In genomic region chr15:88638626-88639372, GRCh38 we compare ENCODE assay signal across 1 cellular context.
TF ChIP-seq lines count a peak whose summit lies in the region.

TSS of gene ISG20 (plus strand) at chr15:88639016. CDS start at chr15:88639367, 351 bp downstream.

TF ChIP-seq in HepG2, 621 proteins besides CTCF, POLR2A, EP300 and RAD21 (continued from another document and continues in another):
- TF ChIP-seq, protein P1, sequence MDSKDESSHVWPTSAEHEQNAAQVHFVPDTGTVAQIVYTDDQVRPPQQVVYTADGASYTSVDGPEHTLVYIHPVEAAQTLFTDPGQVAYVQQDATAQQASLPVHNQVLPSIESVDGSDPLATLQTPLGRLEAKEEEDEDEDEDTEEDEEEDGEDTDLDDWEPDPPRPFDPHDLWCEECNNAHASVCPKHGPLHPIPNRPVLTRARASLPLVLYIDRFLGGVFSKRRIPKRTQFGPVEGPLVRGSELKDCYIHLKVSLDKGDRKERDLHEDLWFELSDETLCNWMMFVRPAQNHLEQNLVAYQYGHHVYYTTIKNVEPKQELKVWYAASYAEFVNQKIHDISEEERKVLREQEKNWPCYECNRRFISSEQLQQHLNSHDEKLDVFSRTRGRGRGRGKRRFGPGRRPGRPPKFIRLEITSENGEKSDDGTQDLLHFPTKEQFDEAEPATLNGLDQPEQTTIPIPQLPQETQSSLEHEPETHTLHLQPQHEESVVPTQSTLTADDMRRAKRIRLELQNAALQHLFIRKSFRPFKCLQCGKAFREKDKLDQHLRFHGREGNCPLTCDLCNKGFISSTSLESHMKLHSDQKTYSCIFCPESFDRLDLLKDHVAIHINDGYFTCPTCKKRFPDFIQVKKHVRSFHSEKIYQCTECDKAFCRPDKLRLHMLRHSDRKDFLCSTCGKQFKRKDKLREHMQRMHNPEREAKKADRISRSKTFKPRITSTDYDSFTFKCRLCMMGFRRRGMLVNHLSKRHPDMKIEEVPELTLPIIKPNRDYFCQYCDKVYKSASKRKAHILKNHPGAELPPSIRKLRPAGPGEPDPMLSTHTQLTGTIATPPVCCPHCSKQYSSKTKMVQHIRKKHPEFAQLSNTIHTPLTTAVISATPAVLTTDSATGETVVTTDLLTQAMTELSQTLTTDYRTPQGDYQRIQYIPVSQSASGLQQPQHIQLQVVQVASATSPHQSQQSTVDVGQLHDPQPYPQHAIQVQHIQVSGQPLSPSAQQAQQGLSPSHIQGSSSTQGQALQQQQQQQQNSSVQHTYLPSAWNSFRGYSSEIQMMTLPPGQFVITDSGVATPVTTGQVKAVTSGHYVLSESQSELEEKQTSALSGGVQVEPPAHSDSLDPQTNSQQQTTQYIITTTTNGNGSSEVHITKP (CRISPR knock-in tag; IDR thresholded peaks at IDR 0.05; ENCODE audit: low read depth), result peak; percentile 99
- TF ChIP-seq ZNF747 (CRISPR knock-in tag; IDR thresholded peaks at IDR 0.05; ENCODE audit: borderline replicate concordance), result peak; percentile 89
- TF ChIP-seq ZBTB2 (CRISPR knock-in tag; IDR thresholded peaks at IDR 0.05; ENCODE audit: low read depth), result no peak; the same call in 1 of the 2 replicates
- TF ChIP-seq FOXK1 (CRISPR knock-in tag; IDR thresholded peaks at IDR 0.05; ENCODE audit: borderline replicate concordance, low read depth), result peak; percentile 96
- peak; percentile 85 for TF ChIP-seq FOXO1 (CRISPR knock-in tag; IDR thresholded peaks at IDR 0.05)
- TF ChIP-seq ELF4 (CRISPR knock-in tag; IDR thresholded peaks at IDR 0.05; ENCODE audit: borderline replicate concordance), result no peak; the same call in 1 of the 2 replicates
- no peak; the same call in 1 of the 2 replicates for TF ChIP-seq ZNF205 (CRISPR knock-in tag; IDR thresholded peaks at IDR 0.05)
- 0 out of 2 replicates have a peak, but pooled peaks have one; percentile 68 for TF ChIP-seq KDM3A (CRISPR knock-in tag; IDR thresholded peaks at IDR 0.05; ENCODE audit: low read depth)
- TF ChIP-seq POLR2AphosphoS2 (IDR thresholded peaks at IDR 0.05; ENCODE audit: low read depth, low read length), result no peak
- TF ChIP-seq, protein P2, sequence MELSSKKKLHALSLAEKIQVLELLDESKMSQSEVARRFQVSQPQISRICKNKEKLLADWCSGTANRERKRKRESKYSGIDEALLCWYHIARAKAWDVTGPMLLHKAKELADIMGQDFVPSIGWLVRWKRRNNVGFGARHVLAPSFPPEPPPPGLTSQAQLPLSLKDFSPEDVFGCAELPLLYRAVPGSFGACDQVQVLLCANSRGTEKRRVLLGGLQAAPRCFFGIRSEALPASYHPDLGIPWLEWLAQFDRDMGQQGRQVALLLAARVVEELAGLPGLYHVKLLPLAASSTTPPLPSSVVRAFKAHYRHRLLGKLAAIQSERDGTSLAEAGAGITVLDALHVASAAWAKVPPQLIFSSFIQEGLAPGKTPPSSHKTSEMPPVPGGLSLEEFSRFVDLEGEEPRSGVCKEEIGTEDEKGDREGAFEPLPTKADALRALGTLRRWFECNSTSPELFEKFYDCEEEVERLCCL (CRISPR knock-in tag; IDR thresholded peaks at IDR 0.05; ENCODE audit: borderline replicate concordance), result peak; percentile 70; the same call in 1 of the 2 replicates
- no peak for TF ChIP-seq ZNF446 (CRISPR knock-in tag; IDR thresholded peaks at IDR 0.05)
- TF ChIP-seq NCOA2 (CRISPR knock-in tag; IDR thresholded peaks at IDR 0.05), result peak; percentile 61
- TF ChIP-seq NFKBIZ (CRISPR knock-in tag; IDR thresholded peaks at IDR 0.05), result peak; percentile 59; the same call in 1 of the 2 replicates
- no peak for TF ChIP-seq SATB2 (CRISPR knock-in tag; IDR thresholded peaks at IDR 0.05)
- TF ChIP-seq, protein P3, sequence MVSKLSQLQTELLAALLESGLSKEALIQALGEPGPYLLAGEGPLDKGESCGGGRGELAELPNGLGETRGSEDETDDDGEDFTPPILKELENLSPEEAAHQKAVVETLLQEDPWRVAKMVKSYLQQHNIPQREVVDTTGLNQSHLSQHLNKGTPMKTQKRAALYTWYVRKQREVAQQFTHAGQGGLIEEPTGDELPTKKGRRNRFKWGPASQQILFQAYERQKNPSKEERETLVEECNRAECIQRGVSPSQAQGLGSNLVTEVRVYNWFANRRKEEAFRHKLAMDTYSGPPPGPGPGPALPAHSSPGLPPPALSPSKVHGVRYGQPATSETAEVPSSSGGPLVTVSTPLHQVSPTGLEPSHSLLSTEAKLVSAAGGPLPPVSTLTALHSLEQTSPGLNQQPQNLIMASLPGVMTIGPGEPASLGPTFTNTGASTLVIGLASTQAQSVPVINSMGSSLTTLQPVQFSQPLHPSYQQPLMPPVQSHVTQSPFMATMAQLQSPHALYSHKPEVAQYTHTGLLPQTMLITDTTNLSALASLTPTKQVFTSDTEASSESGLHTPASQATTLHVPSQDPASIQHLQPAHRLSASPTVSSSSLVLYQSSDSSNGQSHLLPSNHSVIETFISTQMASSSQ (IDR thresholded peaks at IDR 0.05; ENCODE audit: low read depth), result peak; percentile 48; the same call in 1 of the 2 replicates
- TF ChIP-seq, protein P3 (CRISPR knock-in tag; IDR thresholded peaks at IDR 0.05; ENCODE audit: borderline replicate concordance), result no peak; the same call in 1 of the 2 replicates
- no peak for TF ChIP-seq MIXL1 (CRISPR knock-in tag; IDR thresholded peaks at IDR 0.05)
- TF ChIP-seq SNAPC4 (CRISPR knock-in tag; IDR thresholded peaks at IDR 0.05), result no peak; the same call in 1 of the 2 replicates
- peak; percentile 37; the same call in 1 of the 2 replicates for TF ChIP-seq HCFC1 (IDR thresholded peaks at IDR 0.05; ENCODE audit: low read depth, low read length)
- TF ChIP-seq, protein P4, sequence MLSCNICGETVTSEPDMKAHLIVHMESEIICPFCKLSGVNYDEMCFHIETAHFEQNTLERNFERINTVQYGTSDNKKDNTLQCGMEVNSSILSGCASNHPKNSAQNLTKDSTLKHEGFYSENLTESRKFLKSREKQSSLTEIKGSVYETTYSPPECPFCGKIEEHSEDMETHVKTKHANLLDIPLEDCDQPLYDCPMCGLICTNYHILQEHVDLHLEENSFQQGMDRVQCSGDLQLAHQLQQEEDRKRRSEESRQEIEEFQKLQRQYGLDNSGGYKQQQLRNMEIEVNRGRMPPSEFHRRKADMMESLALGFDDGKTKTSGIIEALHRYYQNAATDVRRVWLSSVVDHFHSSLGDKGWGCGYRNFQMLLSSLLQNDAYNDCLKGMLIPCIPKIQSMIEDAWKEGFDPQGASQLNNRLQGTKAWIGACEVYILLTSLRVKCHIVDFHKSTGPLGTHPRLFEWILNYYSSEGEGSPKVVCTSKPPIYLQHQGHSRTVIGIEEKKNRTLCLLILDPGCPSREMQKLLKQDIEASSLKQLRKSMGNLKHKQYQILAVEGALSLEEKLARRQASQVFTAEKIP (CRISPR knock-in tag; IDR thresholded peaks at IDR 0.05; ENCODE audit: borderline replicate concordance), result no peak
- TF ChIP-seq HNF4A (CRISPR knock-in tag; IDR thresholded peaks at IDR 0.05), result peak; percentile 40; the same call in 1 of the 2 replicates
- TF ChIP-seq ZNF3 (CRISPR knock-in tag; IDR thresholded peaks at IDR 0.05), result no peak
- peak; percentile 69; the same call in 1 of the 2 replicates for TF ChIP-seq TARDBP (CRISPR knock-in tag; IDR thresholded peaks at IDR 0.05)
- TF ChIP-seq ZBTB20 (CRISPR knock-in tag; IDR thresholded peaks at IDR 0.05; ENCODE audit: borderline replicate concordance, low read depth), result peak; percentile 63; the same call in 1 of the 2 replicates
- TF ChIP-seq ZSCAN21 (CRISPR knock-in tag; IDR thresholded peaks at IDR 0.05; ENCODE audit: borderline replicate concordance), result 0 out of 2 replicates have a peak, but pooled peaks have one; percentile 64
- TF ChIP-seq KDM5B (CRISPR knock-in tag; IDR thresholded peaks at IDR 0.05; ENCODE audit: borderline replicate concordance), result peak; percentile 79; the same call in 1 of the 2 replicates
- no peak for TF ChIP-seq SP1 (IDR thresholded peaks at IDR 0.05)
- TF ChIP-seq SP1 (CRISPR knock-in tag; IDR thresholded peaks at IDR 0.05), result peak; percentile 64; the same call in 1 of the 2 replicates
- no peak for TF ChIP-seq PAF1 (CRISPR knock-in tag; IDR thresholded peaks at IDR 0.05)
- peak; percentile 40; the same call in 1 of the 2 replicates for TF ChIP-seq RAD51 (IDR thresholded peaks at IDR 0.05; ENCODE audit: borderline replicate concordance)
- TF ChIP-seq NFIB (CRISPR knock-in tag; IDR thresholded peaks at IDR 0.05; ENCODE audit: borderline replicate concordance), result no peak
- peak; percentile 66 for TF ChIP-seq NR2C2 (CRISPR knock-in tag; IDR thresholded peaks at IDR 0.05; ENCODE audit: borderline replicate concordance)
- TF ChIP-seq NFE2L2 (IDR thresholded peaks at IDR 0.05; ENCODE audit: low read length), result no peak
